12 cellular contexts compared by ENCODE assay signal in the genomic region with DNA sequence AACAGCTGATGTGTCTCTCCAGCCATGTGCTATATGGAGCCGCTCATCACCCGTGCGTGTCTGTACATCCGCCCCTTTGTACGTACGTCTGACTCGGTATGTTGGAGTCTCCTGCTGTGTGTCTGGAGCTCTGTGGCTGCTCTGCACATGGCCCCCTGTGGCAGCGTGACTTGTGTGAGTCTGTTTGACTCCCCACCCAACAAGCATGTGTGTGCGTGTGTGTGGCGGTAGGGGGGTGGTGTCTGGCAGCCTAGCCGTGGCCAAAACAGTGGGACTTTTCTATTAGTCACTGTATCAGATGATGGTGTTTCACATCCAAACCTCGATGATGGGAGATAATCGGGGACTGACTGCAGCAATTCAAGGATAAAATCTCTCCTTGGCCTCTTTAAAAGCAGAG.
DNase-seq lines count a peak whose midpoint lies in the region; ATAC-seq, FAIRE-seq and TF ChIP-seq lines count a peak whose summit lies in the region.
"Had no signal": no experiment of that assay in that cellular context is flagged by ENCODE, and none has a peak within 500 bp of the region (broad histone marks: within the 10 kb centered on the region; RNA-seq: fewer than 3 reads in every experiment).

No MANE protein-coding gene starts in this region.

- H3K9me3 ChIP-seq in keratinocyte (ENCODE audit: control insufficient read depth, low read depth, low read length) (no peaks in the 10 kb centered on the region), tibial artery (no peaks in the 10 kb centered on the region)
- H3K9me3 ChIP-seq: breast epithelium had no signal

- no peak for ATAC-seq in GM21367 (IDR thresholded peaks at IDR 0.05; ENCODE audit: unreplicated experiment)
- ATAC-seq in HG02884 (IDR thresholded peaks at IDR 0.05; ENCODE audit: unreplicated experiment), result no peak
- ATAC-seq in GM19395 (IDR thresholded peaks at IDR 0.05; ENCODE audit: unreplicated experiment), result no peak
- ATAC-seq: T-cell had no signal

- dilution Hi-C loops in keratinocyte (cut with MboI; ENCODE audit: extremely low pct_ligation_motif_present, low sequenced_read_pairs), result no loop called here

- DNase-seq in ELR (ENCODE audit: low read depth), result peak; percentile 30
- DNase-seq in astrocyte of the spinal cord (ENCODE audit: low read depth, low spot score), result peak; percentile 95
- no peak for DNase-seq in keratinocyte (ENCODE audit: low read depth, low spot score)
- DNase-seq in tibial artery, result peak; percentile 52 to 65
- DNase-seq: activated CD4-positive, alpha-beta T cell treated with anti-CD3 and anti-CD28 coated beads for 48 hours; NCI-H2171; T-cell had no signal

- TF ChIP-seq CTCF in astrocyte of the spinal cord (IDR thresholded peaks at IDR 0.05; ENCODE audit: low read depth, low read length), result no peak
- TF ChIP-seq CTCF in keratinocyte (optimal IDR thresholded peaks at IDR 0.05 in 1 of 3, IDR thresholded peaks at IDR 0.05 in 1 of 3, conservative IDR thresholded peaks at IDR 0.05 in 1 of 3; ENCODE audit: extremely low read depth in 1 of 3, insufficient read depth in 2 of 3, low read length in 3 of 3), result no peak
- TF ChIP-seq CTCF in tibial artery (IDR thresholded peaks at IDR 0.05), result no peak

- no peak overlapping the region for H3K9ac ChIP-seq in keratinocyte (ENCODE audit: control insufficient read depth, extremely low read depth, insufficient read depth, low read length)

- intact Hi-C loops in tibial artery (cut with DNase I; ENCODE audit: low total_unique reads), result no loop called here

- H3K36me3 ChIP-seq in keratinocyte (ENCODE audit: control insufficient read depth in 2 of 2, extremely low read depth in 1 of 2, insufficient read depth in 2 of 2, low read length in 2 of 2) (no peaks in the 10 kb centered on the region), tibial artery (peaks cover 0 to 5% (median 0%) of the 10 kb centered on the region in 3 donors)
- H3K36me3 ChIP-seq: breast epithelium had no signal

- no peaks in the 10 kb centered on the region for H4K20me1 ChIP-seq in keratinocyte (ENCODE audit: control insufficient read depth, extremely low read depth, insufficient read depth, low read length)

- no peak overlapping the region for H2AFZ ChIP-seq in keratinocyte (ENCODE audit: control insufficient read depth, low read length)

- no peak overlapping the region for H3K27ac ChIP-seq in keratinocyte (ENCODE audit: control insufficient read depth, insufficient read depth, low read length)
- no peak overlapping the region for H3K27ac ChIP-seq in tibial artery

- H3K4me2 ChIP-seq in keratinocyte (ENCODE audit: control insufficient read depth, extremely low read depth, insufficient read depth, low read depth, low read length), result no peak overlapping the region

- FAIRE-seq in keratinocyte (lab: Jason Lieb, UNC), result peak; percentile 43
- FAIRE-seq: endometrium had no signal

- H3K4me1 ChIP-seq in keratinocyte (ENCODE audit: control insufficient read depth, extremely low read depth, insufficient read depth, low read length) (peaks cover 14% of the 10 kb centered on the region), tibial artery (no peaks in the 10 kb centered on the region)
- H3K4me1 ChIP-seq: breast epithelium had no signal

- no peak overlapping the region for H3K4me3 ChIP-seq in astrocyte of the spinal cord (ENCODE audit: low read depth, low read length)
- H3K4me3 ChIP-seq in keratinocyte (ENCODE audit: control insufficient read depth in 2 of 3, extremely low read depth in 1 of 3, insufficient read depth in 2 of 3, low read depth in 1 of 3, low read length in 3 of 3), result no peak overlapping the region
- H3K4me3 ChIP-seq in tibial artery, result no peak overlapping the region
- H3K4me3 ChIP-seq: breast epithelium had no signal

- H3K27me3 ChIP-seq in keratinocyte (ENCODE audit: control insufficient read depth, extremely low read depth, insufficient read depth, low read length) (no peaks in the 10 kb centered on the region), tibial artery (no peaks in the 10 kb centered on the region)
- H3K27me3 ChIP-seq: breast epithelium had no signal

- H3K79me2 ChIP-seq in keratinocyte (ENCODE audit: control insufficient read depth, insufficient read depth, low read length), result no peaks in the 10 kb centered on the region

- no peaks in the 10 kb centered on the region for H3K9me1 ChIP-seq in keratinocyte (ENCODE audit: control insufficient read depth, extremely low read depth, insufficient read depth, low read length)

- in situ Hi-C loops in astrocyte of the spinal cord (cut with HindIII; ENCODE audit: low sequenced_read_pairs), result no loop called here
